21 cellular contexts compared by ENCODE assay signal in the genomic region with DNA sequence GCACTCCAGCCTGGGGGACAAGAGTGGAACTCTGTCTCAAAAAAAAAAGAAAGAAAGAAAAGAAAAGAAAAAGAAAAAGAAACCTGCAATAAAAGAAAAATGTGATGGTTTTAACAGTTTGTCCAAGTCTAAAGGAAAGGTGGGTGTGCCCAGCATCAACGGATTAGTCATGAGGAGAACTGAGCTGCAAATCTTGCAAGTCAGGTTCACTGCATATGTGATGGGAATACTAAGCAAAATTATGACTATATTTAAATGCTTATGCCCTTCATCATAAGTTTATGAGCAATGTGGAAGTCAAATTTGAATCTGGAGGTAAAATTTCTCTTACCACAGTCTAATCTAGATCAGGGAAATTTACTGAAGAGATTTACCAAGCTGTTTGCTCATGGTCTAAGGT. TPM values are rescaled to one million over a fixed set of nuclear protein-coding genes. Genes with fewer than 3 reads are reported as not detected.
A peak's percentile ranks its signal among the peaks of the same experiment; 100 is the strongest.
DNase-seq lines count a peak whose midpoint lies in the region; ATAC-seq and TF ChIP-seq lines count a peak whose summit lies in the region.
"Had no signal": no experiment of that assay in that cellular context is flagged by ENCODE, and none has a peak within 500 bp of the region (broad histone marks: within the 10 kb centered on the region; RNA-seq: fewer than 3 reads in every experiment).

No MANE protein-coding gene starts in this region.

- intact Hi-C loops in PC-3 (cut with micrococcal nuclease): no loop called here

- H3K4me3 ChIP-seq in PC-3 (ENCODE audit: low read length) (no peak overlapping the region), fibroblast of lung (replicated peaks in 1 of 4; ENCODE audit: control extremely low read depth in 1 of 4, insufficient read depth in 1 of 4, low read depth in 3 of 4, low read length in 4 of 4) (no peak overlapping the region)
- H3K4me3 ChIP-seq: lower lobe of right lung, neural progenitor cell, testis had no signal

- CTCF ChIA-PET in PC-3 (lab: Charles Lee): no interaction called here
- CTCF ChIA-PET in activated naive CD4-positive, alpha-beta T cell treated with anti-CD3 and anti-CD28 coated beads, Interleukin-2, amount 10 ng/mL, durations not matched to agents 7 days and 5 days (lab: Charles Lee): no interaction called here

- no peaks in the 10 kb centered on the region for H3K36me3 ChIP-seq in PC-3 (ENCODE audit: low read depth, low read length)
- no peaks in the 10 kb centered on the region for H3K36me3 ChIP-seq in fibroblast of lung (ENCODE audit: control insufficient read depth, insufficient read depth, low read length)
- H3K36me3 ChIP-seq: lower lobe of right lung, neural progenitor cell had no signal

- no peaks in the 10 kb centered on the region for H3K9me3 Mint-ChIP-seq in activated naive CD4-positive, alpha-beta T cell treated with anti-CD3 and anti-CD28 coated beads, Interleukin-2, amount 10 ng/mL, durations not matched to agents 7 days and 5 days
- H3K9me3 Mint-ChIP-seq: activated naive CD8-positive, alpha-beta T cell treated with anti-CD3 and anti-CD28 coated beads, Interleukin-2, amount 10 ng/mL, durations not matched to agents 7 days and 5 days; CD8-positive, alpha-beta T cell; neural progenitor cell had no signal

- H3K9ac ChIP-seq in PC-3 (ENCODE audit: low read length): no peak overlapping the region
- H3K9ac ChIP-seq in fibroblast of lung (ENCODE audit: insufficient read depth, low read length): no peak overlapping the region
- H3K9ac ChIP-seq: neural progenitor cell had no signal

- H3K4me1 Mint-ChIP-seq in activated naive CD4-positive, alpha-beta T cell treated with anti-CD3 and anti-CD28 coated beads, Interleukin-2, amount 10 ng/mL, durations not matched to agents 7 days and 5 days: no peaks in the 10 kb centered on the region
- H3K4me1 Mint-ChIP-seq: activated naive CD8-positive, alpha-beta T cell treated with anti-CD3 and anti-CD28 coated beads, Interleukin-2, amount 10 ng/mL, durations not matched to agents 7 days and 5 days; neural progenitor cell had no signal

- H3K4me1 ChIP-seq in PC-3 (ENCODE audit: insufficient read depth, low read length) (peaks cover 20% of the 10 kb centered on the region), fibroblast of lung (ENCODE audit: control insufficient read depth, extremely low read depth, insufficient read depth, low read length) (no peaks in the 10 kb centered on the region)
- H3K4me1 ChIP-seq: neural progenitor cell, testis had no signal

- H3K27me3 ChIP-seq in PC-3 (ENCODE audit: low read length) (no peaks in the 10 kb centered on the region), fibroblast of lung (ENCODE audit: control insufficient read depth, insufficient read depth, low read length) (no peaks in the 10 kb centered on the region)
- H3K27me3 ChIP-seq: neural progenitor cell, testis had no signal

- H3K4me2 ChIP-seq in PC-3 (ENCODE audit: low read length) (peak overlapping the region; percentile 52), fibroblast of lung (ENCODE audit: extremely low read depth, insufficient read depth, low read length) (no peak overlapping the region)
- H3K4me2 ChIP-seq: neural progenitor cell had no signal

- POLR2A ChIA-PET in PC-3 (lab: Charles Lee; ENCODE audit: unreplicated experiment): interaction anchor here (0.8 kb wide), 1 partner anchor 46 kb away, joined by 4 read pairs; no protein-coding TSS in a partner anchor

- H4K20me1 ChIP-seq in PC-3 (ENCODE audit: low read length): no peaks in the 10 kb centered on the region
- no peaks in the 10 kb centered on the region for H4K20me1 ChIP-seq in fibroblast of lung (ENCODE audit: control insufficient read depth, extremely low read depth, insufficient read depth, low read length)

- peak; percentile 84 for ATAC-seq in PC-3
- ATAC-seq in HG03135 (IDR thresholded peaks at IDR 0.05; ENCODE audit: unreplicated experiment): no peak
- no peak for ATAC-seq in GM21528 (IDR thresholded peaks at IDR 0.05; ENCODE audit: low FRiP score, unreplicated experiment)
- ATAC-seq: CD8-positive, alpha-beta T cell; lower lobe of right lung; SK-N-SH treated with all-trans-retinoic acid at 6 μM for 48 hours had no signal

- H3K27ac Mint-ChIP-seq in activated naive CD4-positive, alpha-beta T cell treated with anti-CD3 and anti-CD28 coated beads, Interleukin-2, amount 10 ng/mL, durations not matched to agents 7 days and 5 days: no peak overlapping the region
- H3K27ac Mint-ChIP-seq: activated naive CD8-positive, alpha-beta T cell treated with anti-CD3 and anti-CD28 coated beads, Interleukin-2, amount 10 ng/mL, durations not matched to agents 7 days and 5 days; CD8-positive, alpha-beta T cell; neural progenitor cell had no signal

- H2AFZ ChIP-seq in PC-3 (ENCODE audit: low read length): no peak overlapping the region
- H2AFZ ChIP-seq in fibroblast of lung (ENCODE audit: low read length): no peak overlapping the region
- H2AFZ ChIP-seq: neural progenitor cell had no signal

- BruUV-seq in PC-3 (replicated peaks; lab: Mats Ljungman, UMichigan): no TSS peak

- no peaks in the 10 kb centered on the region for H3K27me3 Mint-ChIP-seq in activated naive CD4-positive, alpha-beta T cell treated with anti-CD3 and anti-CD28 coated beads, Interleukin-2, amount 10 ng/mL, durations not matched to agents 7 days and 5 days
- H3K27me3 Mint-ChIP-seq: activated naive CD8-positive, alpha-beta T cell treated with anti-CD3 and anti-CD28 coated beads, Interleukin-2, amount 10 ng/mL, durations not matched to agents 7 days and 5 days had no signal

- no peaks in the 10 kb centered on the region for H3K36me3 Mint-ChIP-seq in activated naive CD4-positive, alpha-beta T cell treated with anti-CD3 and anti-CD28 coated beads, Interleukin-2, amount 10 ng/mL, durations not matched to agents 7 days and 5 days
- H3K36me3 Mint-ChIP-seq: activated naive CD8-positive, alpha-beta T cell treated with anti-CD3 and anti-CD28 coated beads, Interleukin-2, amount 10 ng/mL, durations not matched to agents 7 days and 5 days; CD8-positive, alpha-beta T cell; neural progenitor cell had no signal

- no peaks in the 10 kb centered on the region for H3K9me2 ChIP-seq in PC-3 (replicated peaks; ENCODE audit: low read length)

- H3K9me3 ChIP-seq in PC-3 (ENCODE audit: low read length) (no peaks in the 10 kb centered on the region), fibroblast of lung (ENCODE audit: control insufficient read depth, insufficient read depth, low read depth, low read length) (no peaks in the 10 kb centered on the region)
- H3K9me3 ChIP-seq: lower lobe of right lung, testis had no signal

- TF ChIP-seq CTCF in PC-3 (conservative IDR thresholded peaks at IDR 0.05; ENCODE audit: low read depth, low read length): no peak
- TF ChIP-seq CTCF in fibroblast of lung (conservative IDR thresholded peaks at IDR 0.05 in 1 of 2, IDR thresholded peaks at IDR 0.05 in 1 of 2; ENCODE audit: low read depth in 1 of 2, low read length in 2 of 2): no peak

- peak; percentile 19 for DNase-seq in EH (ENCODE audit: low read depth)
- DNase-seq in PC-3: peak; percentile 78
- peak; percentile 19 to 21 for DNase-seq in fibroblast of lung (ENCODE audit: low read depth in 2 of 2)
- peak; percentile 7 for DNase-seq in renal cortical epithelial cell (ENCODE audit: low read depth)
- DNase-seq in activated naive CD4-positive, alpha-beta T cell treated with anti-CD3 and anti-CD28 coated beads, Interleukin-2, amount 10 ng/mL, durations not matched to agents 7 days and 5 days: no peak
- no peak for DNase-seq in SKM-1 treated with dmso at 0.1 percent for 144 hours (lab: John Stamatoyannopoulos, UW; ENCODE audit: unreplicated experiment)
- DNase-seq: activated CD4-positive, alpha-beta T cell treated with anti-CD3 and anti-CD28 coated beads, Interleukin-2, amount 50 U/mL, for 1 hour; activated naive CD8-positive, alpha-beta T cell treated with anti-CD3 and anti-CD28 coated beads, Interleukin-2, amount 10 ng/mL, durations not matched to agents 7 days and 5 days; CD8-positive, alpha-beta T cell; GF-D8; lower lobe of right lung; NCI-H1417; NCI-H2107; NCI-H524; RPMI8226; stimulated activated CD4-positive, alpha-beta T cell treated with anti-CD3 and anti-CD28 coated beads, Interleukin-1b, Interleukin-23, amount 100 ng/mL, for 48 hours; testis had no signal

- H3F3A ChIP-seq in PC-3 (ENCODE audit: low read length, unreplicated experiment): no peaks in the 10 kb centered on the region

- H3K27ac ChIP-seq in PC-3 (ENCODE audit: low read length) (peak overlapping the region; percentile 31; the same call in 1 of the 2 replicates), fibroblast of lung (ENCODE audit: insufficient read depth, low read length) (no peak overlapping the region)
- H3K27ac ChIP-seq: lower lobe of right lung, neural progenitor cell, testis had no signal

- H3K4me3 Mint-ChIP-seq in activated naive CD4-positive, alpha-beta T cell treated with anti-CD3 and anti-CD28 coated beads, Interleukin-2, amount 10 ng/mL, durations not matched to agents 7 days and 5 days: no peak overlapping the region
- H3K4me3 Mint-ChIP-seq: activated naive CD8-positive, alpha-beta T cell treated with anti-CD3 and anti-CD28 coated beads, Interleukin-2, amount 10 ng/mL, durations not matched to agents 7 days and 5 days; CD8-positive, alpha-beta T cell; neural progenitor cell had no signal

- H3K79me2 ChIP-seq in PC-3 (ENCODE audit: low read length) (no peaks in the 10 kb centered on the region), fibroblast of lung (ENCODE audit: control insufficient read depth, insufficient read depth, low read length) (no peaks in the 10 kb centered on the region)

RNA-seq across cellular contexts. Expression of a gene that starts 13.1 kb away (rescaled TPM):
- 4.2 and 5.4 TPM in 2 replicates for total RNA-seq in PC-3 (2014; rRNA removed)
- 9.5 and 11.2 TPM in 2 replicates for total RNA-seq in fibroblast of lung
- polyA plus RNA-seq in fibroblast of lung: 11.3 and 12.5 TPM in 2 replicates
- 6.6 and 6.7 TPM in 2 replicates for polyA plus RNA-seq in fibroblast of lung (2012)
- 5.6 and 8.7 TPM in 2 replicates for polyA minus RNA-seq in fibroblast of lung (ENCODE audit: low replicate concordance)
- 8.2 and 20.0 TPM in 2 replicates for total RNA-seq in renal cortical epithelial cell

RNA-seq across cellular contexts. Expression of a gene that starts 46.2 kb away (rescaled TPM):
- total RNA-seq in PC-3 (2014; rRNA removed) (56.2 and 72.5 TPM in 2 replicates), fibroblast of lung (33.4 and 33.9 TPM in 2 replicates), renal cortical epithelial cell (89.2 and 121 TPM in 2 replicates)
- 92.5 and 107 TPM in 2 replicates for polyA plus RNA-seq in fibroblast of lung
- 42.2 and 42.5 TPM in 2 replicates for polyA plus RNA-seq in fibroblast of lung (2012)
- polyA minus RNA-seq in fibroblast of lung (ENCODE audit: low replicate concordance): 5.5 and 6.7 TPM in 2 replicates

Comparison
In these comparisons a context has a peak if more than half of its experiments do, and no peak if none do; other contexts are left out.
1. DNase-seq: peak in EH (single experiment), PC-3 (single experiment), fibroblast of lung (2 of 2) and renal cortical epithelial cell (single experiment); none in activated naive CD4-positive, alpha-beta T cell treated with anti-CD3 and anti-CD28 coated beads, Interleukin-2, amount 10 ng/mL, durations not matched to agents 7 days and 5 days (single experiment) and SKM-1 treated with dmso at 0.1 percent for 144 hours (single experiment).